In the genomic region with DNA sequence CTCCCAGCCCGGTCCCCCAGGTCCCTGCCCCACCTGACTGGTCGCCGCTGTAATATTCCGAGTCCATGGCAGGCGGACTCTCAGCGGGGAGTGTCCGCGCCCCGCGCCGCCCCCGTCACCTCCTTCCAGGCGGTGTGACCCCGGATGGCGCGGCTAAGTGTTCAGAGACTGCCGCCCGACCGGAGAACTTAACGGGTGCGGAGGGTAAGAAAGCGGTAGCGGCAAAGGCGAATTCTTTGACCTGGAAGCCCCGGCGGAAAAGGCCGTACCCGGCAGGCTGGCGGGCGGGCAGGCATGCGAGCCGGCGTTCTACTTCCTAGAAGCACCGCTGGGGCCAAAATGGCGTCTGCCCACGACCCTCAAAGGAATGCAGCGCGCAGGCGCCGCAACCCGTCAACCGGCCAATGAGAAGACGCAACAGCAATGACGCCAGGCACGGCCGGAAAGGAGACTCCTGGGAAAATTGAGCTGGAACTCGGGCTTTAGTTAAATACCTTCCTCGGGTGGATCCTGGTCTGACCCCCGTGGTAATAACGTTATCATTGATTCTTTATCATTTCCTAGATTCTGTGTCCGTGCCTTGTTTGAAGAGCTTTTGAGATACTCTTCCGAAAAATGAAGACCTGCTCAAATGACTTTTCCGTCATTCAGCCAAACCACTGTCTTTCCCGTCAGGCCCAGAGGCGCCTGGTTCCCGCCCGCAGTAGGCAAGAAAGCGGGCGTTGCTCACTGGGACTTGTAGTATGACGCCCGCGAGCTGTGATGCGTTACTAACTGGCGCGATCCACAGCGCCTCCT, we compare ENCODE assay signal across 1 cellular context.
TF ChIP-seq lines count a peak whose summit lies in the region.

A gene (minus strand): TSS at position 348 of the 798 bp plus-strand sequence. CDS start 281 bp downstream, at position 67.

TF ChIP-seq in K562, 482 proteins besides CTCF, POLR2A, EP300 and RAD21 (continued from another document and continues in another):
- TF ChIP-seq, protein P1, sequence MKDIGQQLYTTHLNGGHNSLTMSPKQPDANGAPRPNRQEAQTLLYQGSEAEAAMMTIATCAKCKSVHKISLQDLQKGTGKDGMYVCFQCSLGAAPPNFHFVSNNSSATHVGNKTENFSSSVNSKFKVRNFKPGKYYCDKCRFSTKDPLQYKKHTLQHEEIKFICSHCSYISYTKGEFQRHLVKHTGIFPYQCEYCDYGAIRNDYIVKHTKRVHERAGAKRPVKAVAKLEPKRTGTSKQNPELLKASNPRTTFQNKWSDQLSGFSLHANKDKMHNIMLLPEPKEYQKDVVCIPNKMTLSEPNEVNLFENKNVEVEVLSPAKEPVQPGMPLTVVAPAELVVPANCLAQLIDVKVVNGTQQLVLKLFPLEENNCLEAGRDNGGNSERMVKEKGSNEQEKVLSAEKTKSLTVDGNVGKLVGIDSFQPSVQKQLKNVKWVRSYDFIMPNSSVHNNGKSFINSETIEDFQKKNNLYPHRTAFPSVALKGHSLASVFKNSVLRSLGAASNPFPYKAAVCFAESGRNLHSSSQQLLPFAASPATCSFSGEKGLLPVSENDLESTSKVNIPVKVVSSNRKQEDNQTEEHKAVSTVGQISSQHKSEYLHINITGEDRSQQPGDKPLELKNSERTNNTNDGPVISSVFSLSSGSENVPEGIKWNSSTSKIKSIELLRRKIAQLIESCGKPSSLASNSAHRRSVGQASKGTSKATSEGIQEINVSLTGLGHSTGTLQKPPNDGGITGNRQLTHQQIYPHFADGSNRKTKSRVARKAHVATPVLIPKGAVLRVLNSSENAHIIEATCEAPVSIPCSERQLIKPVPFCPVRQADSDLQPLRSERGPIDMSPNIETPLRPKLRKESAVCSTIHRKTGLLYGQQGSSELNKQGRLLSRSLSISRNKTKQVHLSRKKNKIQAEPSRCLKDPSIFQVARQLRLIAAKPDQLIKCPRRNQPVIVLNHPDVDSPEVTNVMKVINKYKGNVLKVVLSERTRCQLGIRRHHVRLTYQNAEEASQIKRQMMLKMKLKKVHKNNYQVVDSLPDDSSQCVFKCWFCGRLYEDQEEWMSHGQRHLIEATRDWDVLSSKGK (CRISPR knock-in tag; IDR thresholded peaks at IDR 0.05) = no peak
- TF ChIP-seq PURB (CRISPR knock-in tag; IDR thresholded peaks at IDR 0.05; ENCODE audit: low read depth) = no peak
- TF ChIP-seq SAFB (IDR thresholded peaks at IDR 0.05; ENCODE audit: borderline replicate concordance, low read depth, low read length) = 0 out of 2 replicates have a peak, but pooled peaks have one; percentile 11
- TF ChIP-seq CBFB (CRISPR knock-in tag; IDR thresholded peaks at IDR 0.05) = no peak
- no peak for TF ChIP-seq RHOXF2B (CRISPR knock-in tag; conservative IDR thresholded peaks at IDR 0.05)
- TF ChIP-seq HDAC2 (IDR thresholded peaks at IDR 0.05) = 0 out of 2 replicates have a peak, but pooled peaks have one; percentile 30
- TF ChIP-seq, protein P2, sequence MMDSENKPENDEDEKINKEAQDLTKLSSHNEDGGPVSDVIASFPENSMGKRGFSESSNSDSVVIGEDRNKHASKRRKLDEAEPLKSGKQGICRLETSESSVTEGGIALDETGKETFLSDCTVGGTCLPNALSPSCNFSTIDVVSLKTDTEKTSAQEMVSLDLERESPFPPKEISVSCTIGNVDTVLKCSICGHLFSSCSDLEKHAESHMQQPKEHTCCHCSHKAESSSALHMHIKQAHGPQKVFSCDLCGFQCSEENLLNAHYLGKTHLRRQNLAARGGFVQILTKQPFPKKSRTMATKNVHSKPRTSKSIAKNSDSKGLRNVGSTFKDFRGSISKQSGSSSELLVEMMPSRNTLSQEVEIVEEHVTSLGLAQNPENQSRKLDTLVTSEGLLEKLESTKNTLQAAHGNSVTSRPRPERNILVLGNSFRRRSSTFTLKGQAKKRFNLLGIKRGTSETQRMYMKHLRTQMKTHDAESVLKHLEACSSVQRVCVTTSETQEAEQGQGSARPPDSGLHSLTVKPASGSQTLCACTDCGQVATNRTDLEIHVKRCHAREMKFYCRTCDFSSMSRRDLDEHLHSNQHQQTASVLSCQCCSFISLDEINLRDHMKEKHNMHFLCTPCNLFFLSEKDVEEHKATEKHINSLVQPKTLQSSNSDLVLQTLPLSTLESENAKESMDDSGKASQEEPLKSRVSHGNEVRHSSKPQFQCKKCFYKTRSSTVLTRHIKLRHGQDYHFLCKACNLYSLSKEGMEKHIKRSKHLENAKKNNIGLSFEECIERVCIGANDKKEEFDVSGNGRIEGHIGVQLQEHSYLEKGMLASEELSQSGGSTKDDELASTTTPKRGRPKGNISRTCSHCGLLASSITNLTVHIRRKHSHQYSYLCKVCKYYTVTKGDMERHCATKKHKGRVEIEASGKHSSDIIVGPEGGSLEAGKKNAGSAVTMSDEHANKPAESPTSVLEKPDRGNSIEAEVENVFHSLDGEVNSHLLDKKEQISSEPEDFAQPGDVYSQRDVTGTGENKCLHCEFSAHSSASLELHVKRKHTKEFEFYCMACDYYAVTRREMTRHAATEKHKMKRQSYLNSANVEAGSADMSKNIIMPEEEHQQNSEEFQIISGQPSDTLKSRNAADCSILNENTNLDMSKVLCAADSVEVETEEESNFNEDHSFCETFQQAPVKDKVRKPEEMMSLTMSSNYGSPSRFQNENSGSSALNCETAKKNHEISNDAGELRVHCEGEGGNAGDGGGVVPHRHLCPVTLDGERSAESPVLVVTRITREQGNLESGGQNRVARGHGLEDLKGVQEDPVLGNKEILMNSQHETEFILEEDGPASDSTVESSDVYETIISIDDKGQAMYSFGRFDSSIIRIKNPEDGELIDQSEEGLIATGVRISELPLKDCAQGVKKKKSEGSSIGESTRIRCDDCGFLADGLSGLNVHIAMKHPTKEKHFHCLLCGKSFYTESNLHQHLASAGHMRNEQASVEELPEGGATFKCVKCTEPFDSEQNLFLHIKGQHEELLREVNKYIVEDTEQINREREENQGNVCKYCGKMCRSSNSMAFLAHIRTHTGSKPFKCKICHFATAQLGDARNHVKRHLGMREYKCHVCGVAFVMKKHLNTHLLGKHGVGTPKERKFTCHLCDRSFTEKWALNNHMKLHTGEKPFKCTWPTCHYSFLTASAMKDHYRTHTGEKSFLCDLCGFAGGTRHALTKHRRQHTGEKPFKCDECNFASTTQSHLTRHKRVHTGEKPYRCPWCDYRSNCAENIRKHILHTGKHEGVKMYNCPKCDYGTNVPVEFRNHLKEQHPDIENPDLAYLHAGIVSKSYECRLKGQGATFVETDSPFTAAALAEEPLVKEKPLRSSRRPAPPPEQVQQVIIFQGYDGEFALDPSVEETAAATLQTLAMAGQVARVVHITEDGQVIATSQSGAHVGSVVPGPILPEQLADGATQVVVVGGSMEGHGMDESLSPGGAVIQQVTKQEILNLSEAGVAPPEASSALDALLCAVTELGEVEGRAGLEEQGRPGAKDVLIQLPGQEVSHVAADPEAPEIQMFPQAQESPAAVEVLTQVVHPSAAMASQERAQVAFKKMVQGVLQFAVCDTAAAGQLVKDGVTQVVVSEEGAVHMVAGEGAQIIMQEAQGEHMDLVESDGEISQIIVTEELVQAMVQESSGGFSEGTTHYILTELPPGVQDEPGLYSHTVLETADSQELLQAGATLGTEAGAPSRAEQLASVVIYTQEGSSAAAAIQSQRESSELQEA (IDR thresholded peaks at IDR 0.05; ENCODE audit: low read depth) = no peak
- TF ChIP-seq ZNF253 (CRISPR knock-in tag; conservative IDR thresholded peaks at IDR 0.05) = no peak
- TF ChIP-seq, protein P3, sequence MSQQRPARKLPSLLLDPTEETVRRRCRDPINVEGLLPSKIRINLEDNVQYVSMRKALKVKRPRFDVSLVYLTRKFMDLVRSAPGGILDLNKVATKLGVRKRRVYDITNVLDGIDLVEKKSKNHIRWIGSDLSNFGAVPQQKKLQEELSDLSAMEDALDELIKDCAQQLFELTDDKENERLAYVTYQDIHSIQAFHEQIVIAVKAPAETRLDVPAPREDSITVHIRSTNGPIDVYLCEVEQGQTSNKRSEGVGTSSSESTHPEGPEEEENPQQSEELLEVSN (IDR thresholded peaks at IDR 0.05; ENCODE audit: borderline replicate concordance in 1 of 2, extremely low read depth in 1 of 2, insufficient read depth in 1 of 2, insufficient read length in 1 of 2, low read depth in 1 of 2, low read length in 1 of 2, poor library complexity in 1 of 2, severe bottlenecking in 1 of 2) = peak; percentile 93 to 95
- TF ChIP-seq ZBED1 (IDR thresholded peaks at IDR 0.05) = no peak
- no peak for TF ChIP-seq MCM7 (IDR thresholded peaks at IDR 0.05)
- TF ChIP-seq CC2D1A (IDR thresholded peaks at IDR 0.05) = no peak
- no peak for TF ChIP-seq ZNF785 (CRISPR knock-in tag; IDR thresholded peaks at IDR 0.05)
- TF ChIP-seq ZFPM2 (CRISPR knock-in tag; IDR thresholded peaks at IDR 0.05) = no peak
- peak; percentile 65 for TF ChIP-seq SIN3B (IDR thresholded peaks at IDR 0.05; ENCODE audit: low read depth)
- TF ChIP-seq, protein P4, sequence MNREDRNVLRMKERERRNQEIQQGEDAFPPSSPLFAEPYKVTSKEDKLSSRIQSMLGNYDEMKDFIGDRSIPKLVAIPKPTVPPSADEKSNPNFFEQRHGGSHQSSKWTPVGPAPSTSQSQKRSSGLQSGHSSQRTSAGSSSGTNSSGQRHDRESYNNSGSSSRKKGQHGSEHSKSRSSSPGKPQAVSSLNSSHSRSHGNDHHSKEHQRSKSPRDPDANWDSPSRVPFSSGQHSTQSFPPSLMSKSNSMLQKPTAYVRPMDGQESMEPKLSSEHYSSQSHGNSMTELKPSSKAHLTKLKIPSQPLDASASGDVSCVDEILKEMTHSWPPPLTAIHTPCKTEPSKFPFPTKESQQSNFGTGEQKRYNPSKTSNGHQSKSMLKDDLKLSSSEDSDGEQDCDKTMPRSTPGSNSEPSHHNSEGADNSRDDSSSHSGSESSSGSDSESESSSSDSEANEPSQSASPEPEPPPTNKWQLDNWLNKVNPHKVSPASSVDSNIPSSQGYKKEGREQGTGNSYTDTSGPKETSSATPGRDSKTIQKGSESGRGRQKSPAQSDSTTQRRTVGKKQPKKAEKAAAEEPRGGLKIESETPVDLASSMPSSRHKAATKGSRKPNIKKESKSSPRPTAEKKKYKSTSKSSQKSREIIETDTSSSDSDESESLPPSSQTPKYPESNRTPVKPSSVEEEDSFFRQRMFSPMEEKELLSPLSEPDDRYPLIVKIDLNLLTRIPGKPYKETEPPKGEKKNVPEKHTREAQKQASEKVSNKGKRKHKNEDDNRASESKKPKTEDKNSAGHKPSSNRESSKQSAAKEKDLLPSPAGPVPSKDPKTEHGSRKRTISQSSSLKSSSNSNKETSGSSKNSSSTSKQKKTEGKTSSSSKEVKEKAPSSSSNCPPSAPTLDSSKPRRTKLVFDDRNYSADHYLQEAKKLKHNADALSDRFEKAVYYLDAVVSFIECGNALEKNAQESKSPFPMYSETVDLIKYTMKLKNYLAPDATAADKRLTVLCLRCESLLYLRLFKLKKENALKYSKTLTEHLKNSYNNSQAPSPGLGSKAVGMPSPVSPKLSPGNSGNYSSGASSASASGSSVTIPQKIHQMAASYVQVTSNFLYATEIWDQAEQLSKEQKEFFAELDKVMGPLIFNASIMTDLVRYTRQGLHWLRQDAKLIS (CRISPR knock-in tag; IDR thresholded peaks at IDR 0.05) = no peak; the same call in 1 of the 2 replicates
- TF ChIP-seq, protein P5, sequence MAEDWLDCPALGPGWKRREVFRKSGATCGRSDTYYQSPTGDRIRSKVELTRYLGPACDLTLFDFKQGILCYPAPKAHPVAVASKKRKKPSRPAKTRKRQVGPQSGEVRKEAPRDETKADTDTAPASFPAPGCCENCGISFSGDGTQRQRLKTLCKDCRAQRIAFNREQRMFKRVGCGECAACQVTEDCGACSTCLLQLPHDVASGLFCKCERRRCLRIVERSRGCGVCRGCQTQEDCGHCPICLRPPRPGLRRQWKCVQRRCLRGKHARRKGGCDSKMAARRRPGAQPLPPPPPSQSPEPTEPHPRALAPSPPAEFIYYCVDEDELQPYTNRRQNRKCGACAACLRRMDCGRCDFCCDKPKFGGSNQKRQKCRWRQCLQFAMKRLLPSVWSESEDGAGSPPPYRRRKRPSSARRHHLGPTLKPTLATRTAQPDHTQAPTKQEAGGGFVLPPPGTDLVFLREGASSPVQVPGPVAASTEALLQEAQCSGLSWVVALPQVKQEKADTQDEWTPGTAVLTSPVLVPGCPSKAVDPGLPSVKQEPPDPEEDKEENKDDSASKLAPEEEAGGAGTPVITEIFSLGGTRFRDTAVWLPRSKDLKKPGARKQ (CRISPR knock-in tag; IDR thresholded peaks at IDR 0.05) = no peak
- no peak for TF ChIP-seq ZNF445 (CRISPR knock-in tag; IDR thresholded peaks at IDR 0.05; ENCODE audit: low read depth)
- no peak for TF ChIP-seq RBM34 (IDR thresholded peaks at IDR 0.05; ENCODE audit: borderline replicate concordance, insufficient read depth, low read length)
- no peak for TF ChIP-seq KLF10 (CRISPR knock-in tag; IDR thresholded peaks at IDR 0.05)
- TF ChIP-seq NFYB (IDR thresholded peaks at IDR 0.05; ENCODE audit: extremely low read depth, insufficient read length) = peak; percentile 19
- TF ChIP-seq, protein P6, sequence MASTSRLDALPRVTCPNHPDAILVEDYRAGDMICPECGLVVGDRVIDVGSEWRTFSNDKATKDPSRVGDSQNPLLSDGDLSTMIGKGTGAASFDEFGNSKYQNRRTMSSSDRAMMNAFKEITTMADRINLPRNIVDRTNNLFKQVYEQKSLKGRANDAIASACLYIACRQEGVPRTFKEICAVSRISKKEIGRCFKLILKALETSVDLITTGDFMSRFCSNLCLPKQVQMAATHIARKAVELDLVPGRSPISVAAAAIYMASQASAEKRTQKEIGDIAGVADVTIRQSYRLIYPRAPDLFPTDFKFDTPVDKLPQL (IDR thresholded peaks at IDR 0.05; ENCODE audit: extremely low read depth, insufficient read length) = no peak
- TF ChIP-seq ETV6 (IDR thresholded peaks at IDR 0.05; ENCODE audit: borderline replicate concordance in 1 of 2, low read depth in 2 of 2, low read length in 1 of 2) = peak in 1 of 2 experiments; percentile 20; a peak in 1 of 4 replicates
- TF ChIP-seq ETV6 (CRISPR knock-in tag; IDR thresholded peaks at IDR 0.05; ENCODE audit: borderline replicate concordance) = no peak
- TF ChIP-seq TSC22D4 (tag; IDR thresholded peaks at IDR 0.05) = no peak
- no peak for TF ChIP-seq RBM17 (IDR thresholded peaks at IDR 0.05; ENCODE audit: borderline replicate concordance, low read depth, low read length)
- no peak for TF ChIP-seq NFE2L1 (tag; IDR thresholded peaks at IDR 0.05; ENCODE audit: borderline replicate concordance, low read depth)
- no peak for TF ChIP-seq ZNF197 (CRISPR knock-in tag; IDR thresholded peaks at IDR 0.05; ENCODE audit: low read depth)
- TF ChIP-seq ELF4 (CRISPR knock-in tag; IDR thresholded peaks at IDR 0.05) = no peak
- peak; percentile 45; the same call in 1 of the 2 replicates for TF ChIP-seq FOXJ2 (tag; IDR thresholded peaks at IDR 0.05)
- no peak; the same call in 1 of the 2 replicates for TF ChIP-seq TEAD4 (IDR thresholded peaks at IDR 0.05; ENCODE audit: low read length)
- no peak for TF ChIP-seq TEAD4 (CRISPR knock-in tag; IDR thresholded peaks at IDR 0.05; ENCODE audit: borderline replicate concordance)
- TF ChIP-seq FIP1L1 (IDR thresholded peaks at IDR 0.05; ENCODE audit: low read depth, low read length, poor library complexity, severe bottlenecking) = no peak
- TF ChIP-seq HEY1 (CRISPR knock-in tag; IDR thresholded peaks at IDR 0.05; ENCODE audit: borderline replicate concordance) = no peak
- TF ChIP-seq, protein P7, sequence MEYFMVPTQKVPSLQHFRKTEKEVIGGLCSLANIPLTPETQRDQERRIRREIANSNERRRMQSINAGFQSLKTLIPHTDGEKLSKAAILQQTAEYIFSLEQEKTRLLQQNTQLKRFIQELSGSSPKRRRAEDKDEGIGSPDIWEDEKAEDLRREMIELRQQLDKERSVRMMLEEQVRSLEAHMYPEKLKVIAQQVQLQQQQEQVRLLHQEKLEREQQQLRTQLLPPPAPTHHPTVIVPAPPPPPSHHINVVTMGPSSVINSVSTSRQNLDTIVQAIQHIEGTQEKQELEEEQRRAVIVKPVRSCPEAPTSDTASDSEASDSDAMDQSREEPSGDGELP (CRISPR knock-in tag; IDR thresholded peaks at IDR 0.05; ENCODE audit: borderline replicate concordance) = peak; percentile 59; the same call in 1 of the 2 replicates
- no peak for TF ChIP-seq NEUROD1 (IDR thresholded peaks at IDR 0.05; ENCODE audit: borderline replicate concordance, low read depth, low read length, partially characterized antibody)
- TF ChIP-seq POLR2H (tag; IDR thresholded peaks at IDR 0.05; ENCODE audit: low read depth) = peak; percentile 87
